ENCODE assay signal across 22 cellular contexts in the genomic region with DNA sequence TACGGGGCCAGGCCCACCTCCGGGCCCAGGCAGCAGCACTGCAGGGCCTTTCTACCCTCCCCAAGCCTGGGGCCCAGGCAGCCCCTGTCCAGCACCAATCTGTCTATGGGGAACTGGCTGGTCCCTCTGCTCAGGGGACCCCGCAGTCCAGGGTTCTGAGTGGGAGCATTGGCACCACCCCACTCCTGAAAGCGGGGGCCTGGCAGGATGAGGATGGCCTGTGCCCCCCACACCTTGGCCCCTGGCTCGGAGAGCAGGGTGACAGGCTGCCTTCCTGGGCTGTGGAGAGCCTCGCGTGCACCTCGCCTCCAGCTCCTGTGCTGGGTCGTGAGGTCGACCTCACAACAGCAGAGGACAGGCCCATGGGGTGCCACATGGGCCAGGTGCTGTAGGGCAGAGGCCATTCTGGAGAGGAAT. TPM values are rescaled to one million over a fixed set of nuclear protein-coding genes. Genes with fewer than 3 reads are reported as not detected.
"Had no signal": no experiment of that assay in that cellular context is flagged by ENCODE, and none has a peak within 500 bp of the region (broad histone marks: within the 10 kb centered on the region; RNA-seq: fewer than 3 reads in every experiment).

No MANE protein-coding gene starts in this region.

- H3K27ac ChIP-seq: brain microvascular endothelial cell, sigmoid colon, stomach, transverse colon had no signal

- H3K36me3 Mint-ChIP-seq: natural killer cell treated with Interleukin-12 subunit alpha and Interleukin-12 subunit beta and Interleukin-15 and Interleukin-18, amount 100 ng/mL, for 72 hours had no signal

- H3K4me3 Mint-ChIP-seq: activated B cell treated with CpG ODN at 0.5 μM for 24 hours; activated CD4-positive, alpha-beta T cell treated with anti-CD3 and anti-CD28 coated beads for 36 hours; activated T-cell treated with anti-CD3 and anti-CD28 coated beads, Interleukin-2, amount 50 U/mL, for 24 hours; activated T-helper 17 cell treated with anti-CD3 and anti-CD28 coated beads, Interleukin-2, amount 50 U/mL, for 72 hours; natural killer cell treated with Interleukin-12 subunit alpha and Interleukin-12 subunit beta and Interleukin-15 and Interleukin-18, amount 100 ng/mL, for 72 hours; stimulated activated memory B cell treated with anti-CD40 and anti-IgM and Interleukin-4, amounts not matched to agents 10 μg/mL and 1 μg/mL and 100 μg/mL, for 72 hours had no signal

- H3K27me3 ChIP-seq: brain microvascular endothelial cell had no signal

- H3K27ac Mint-ChIP-seq: activated B cell treated with CpG ODN at 0.5 μM for 24 hours; activated CD4-positive, alpha-beta T cell treated with anti-CD3 and anti-CD28 coated beads for 36 hours; activated naive CD4-positive, alpha-beta T cell treated with anti-CD3 and anti-CD28 coated beads, Interleukin-2, amount 50 U/mL, for 72 hours; activated T-cell treated with anti-CD3 and anti-CD28 coated beads, Interleukin-2, amount 50 U/mL, for 24 hours; activated T-helper 17 cell treated with anti-CD3 and anti-CD28 coated beads, Interleukin-2, amount 50 U/mL, for 72 hours; natural killer cell treated with Interleukin-12 subunit alpha and Interleukin-12 subunit beta and Interleukin-15 and Interleukin-18, amount 100 ng/mL, for 72 hours; stimulated activated memory B cell treated with anti-CD40 and anti-IgM and Interleukin-4, amounts not matched to agents 10 μg/mL and 1 μg/mL and 100 μg/mL, for 72 hours had no signal

- ATAC-seq: natural killer cell treated with Interleukin-12 subunit alpha and Interleukin-12 subunit beta and Interleukin-15 and Interleukin-18, amount 100 ng/mL, for 72 hours had no signal

- H3K9me3 ChIP-seq: sigmoid colon, stomach, transverse colon had no signal

- H3K9me3 Mint-ChIP-seq: activated B cell treated with CpG ODN at 0.5 μM for 24 hours; activated naive CD4-positive, alpha-beta T cell treated with anti-CD3 and anti-CD28 coated beads, Interleukin-2, amount 50 U/mL, for 72 hours; activated T-cell treated with anti-CD3 and anti-CD28 coated beads, Interleukin-2, amount 50 U/mL, for 24 hours; activated T-helper 17 cell treated with anti-CD3 and anti-CD28 coated beads, Interleukin-2, amount 50 U/mL, for 72 hours; natural killer cell treated with Interleukin-12 subunit alpha and Interleukin-12 subunit beta and Interleukin-15 and Interleukin-18, amount 100 ng/mL, for 72 hours; stimulated activated memory B cell treated with anti-CD40 and anti-IgM and Interleukin-4, amounts not matched to agents 10 μg/mL and 1 μg/mL and 100 μg/mL, for 72 hours had no signal

- DNase-seq: activated B cell treated with CpG ODN at 0.5 μM for 24 hours; activated CD4-positive, alpha-beta T cell treated with anti-CD3 and anti-CD28 coated beads for 36 hours; activated CD4-positive, alpha-beta T cell treated with anti-CD3 and anti-CD28 coated beads, Interleukin-2, amount 50 U/mL, for 4 hours; activated CD8-positive, alpha-beta memory T cell treated with anti-CD3 and anti-CD28 coated beads for 24 hours; activated CD8-positive, alpha-beta memory T cell treated with anti-CD3 and anti-CD28 coated beads, Interleukin-2, amount 50 U/mL, for 4 hours; activated T-cell treated with anti-CD3 and anti-CD28 coated beads, Interleukin-2, amount 50 U/mL, for 24 hours; aorta; brain microvascular endothelial cell; dermis blood vessel endothelial cell; effector memory CD4-positive, alpha-beta T cell; foreskin melanocyte; nucleus accumbens; sigmoid colon; stimulated activated CD4-positive, alpha-beta T cell treated with anti-CD3 and anti-CD28 coated beads, Interleukin-15, amount 100 ng/mL, for 24 hours; stomach; T-helper 9 cell; transverse colon had no signal

- H3K4me3 ChIP-seq: sigmoid colon, smooth muscle cell had no signal

RNA-seq across cellular contexts. Expression of gene NPB, which starts 1.4 kb away (rescaled TPM):
- total RNA-seq: dermis blood vessel endothelial cell had no signal
